1 cellular context compared by ENCODE assay signal in the genomic region with DNA sequence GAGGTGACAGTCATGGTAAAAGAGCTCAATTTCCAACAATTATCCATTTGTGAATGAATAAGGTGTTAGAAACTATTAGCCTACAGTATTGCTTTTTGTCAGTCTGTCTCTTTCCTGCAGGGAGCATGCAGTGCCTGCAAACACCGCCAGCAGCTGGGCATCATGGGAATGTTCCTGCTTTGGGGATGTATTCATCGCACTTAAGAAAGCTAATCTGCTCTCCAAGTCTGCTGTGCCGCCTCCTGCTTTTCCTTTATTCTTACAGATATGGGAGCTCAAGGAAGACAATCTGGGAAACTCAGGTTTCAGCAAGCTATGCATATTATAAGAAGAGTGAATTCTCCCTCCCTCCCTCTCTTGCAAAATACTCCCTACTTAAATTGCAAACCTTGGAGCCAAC.
TF ChIP-seq lines count a peak whose summit lies in the region.

No MANE protein-coding gene starts in this region.

TF ChIP-seq in H1, 55 proteins besides CTCF, POLR2A, EP300 and RAD21:
- TF ChIP-seq SAP30 (IDR thresholded peaks at IDR 0.05; ENCODE audit: insufficient read depth, insufficient replicate concordance, low read length) (no peak), PHF8 (conservative IDR thresholded peaks at IDR 0.05; ENCODE audit: low read depth, low read length) (no peak), EGR1 (IDR thresholded peaks at IDR 0.05; ENCODE audit: borderline replicate concordance, low read depth, low read length) (no peak), NANOG (IDR thresholded peaks at IDR 0.05; ENCODE audit: insufficient read depth, low read depth, low read length, poor library complexity, severe bottlenecking) (no peak), RBBP5 (IDR thresholded peaks at IDR 0.05; ENCODE audit: borderline replicate concordance, low read depth, low read length) (no peak), TAF7 (optimal IDR thresholded peaks at IDR 0.05; ENCODE audit: borderline replicate concordance, low read depth, low read length) (no peak), HDAC6 (IDR thresholded peaks at IDR 0.05; ENCODE audit: low read depth, low read length) (no peak), ASH2L (IDR thresholded peaks at IDR 0.05; ENCODE audit: low read length) (no peak), TEAD4 (IDR thresholded peaks at IDR 0.05; ENCODE audit: low read depth, low read length) (no peak), YY1 (IDR thresholded peaks at IDR 0.05; ENCODE audit: low read depth, low read length) (no peak), JUND (IDR thresholded peaks at IDR 0.05; ENCODE audit: low read length) (no peak), E2F6 (IDR thresholded peaks at IDR 0.05) (no peak), TBP (IDR thresholded peaks at IDR 0.05; ENCODE audit: low read depth, low read length) (no peak), GTF2F1 (IDR thresholded peaks at IDR 0.05; ENCODE audit: borderline replicate concordance, low read depth, low read length) (no peak), KDM1A (IDR thresholded peaks at IDR 0.05; ENCODE audit: borderline replicate concordance, low read length) (no peak), SP4 (IDR thresholded peaks at IDR 0.05; ENCODE audit: low read length) (no peak), TAF1 (IDR thresholded peaks at IDR 0.05; ENCODE audit: low read depth, low read length) (no peak), SIRT6 (IDR thresholded peaks at IDR 0.05; ENCODE audit: low read length) (no peak), KDM4A (IDR thresholded peaks at IDR 0.05; ENCODE audit: low read depth, low read length, severe bottlenecking) (no peak), CBX8 (IDR thresholded peaks at IDR 0.05; ENCODE audit: borderline replicate concordance, low read depth, low read length) (no peak)
TF ChIP-seq in H1: peak in this region for 0.
